22 cellular contexts compared by ENCODE assay signal in genomic region chr12:30707628-30708342, GRCh38. TPM values are rescaled to one million over a fixed set of nuclear protein-coding genes. Genes with fewer than 3 reads are reported as not detected.
DNase-seq lines count a peak whose midpoint lies in the region; ATAC-seq and TF ChIP-seq lines count a peak whose summit lies in the region.
"Had no signal": no experiment of that assay in that cellular context is flagged by ENCODE, and none has a peak within 500 bp of the region (broad histone marks: within the 10 kb centered on the region; RNA-seq: fewer than 3 reads in every experiment).

No MANE protein-coding gene starts in this region.

- peaks cover 10% of the 10 kb centered on the region for H3K4me1 Mint-ChIP-seq in progenitor cell of endocrine pancreas (ENCODE audit: low read depth)
- H3K4me1 Mint-ChIP-seq: CD8-positive, alpha-beta memory T cell had no signal

- H3K9me3 Mint-ChIP-seq in progenitor cell of endocrine pancreas (ENCODE audit: low read depth) = peaks cover 10% of the 10 kb centered on the region
- H3K9me3 Mint-ChIP-seq: CD8-positive, alpha-beta memory T cell had no signal

- TF ChIP-seq CTCF in VCaP (conservative IDR thresholded peaks at IDR 0.05) (no peak), progenitor cell of endocrine pancreas (IDR thresholded peaks at IDR 0.05; ENCODE audit: unreplicated experiment) (no peak), GM10266 (IDR thresholded peaks at IDR 0.05; ENCODE audit: control insufficient read depth, insufficient read depth, low read depth, missing control alignments) (no peak)

- peak overlapping the region; percentile 5 for H3K27ac Mint-ChIP-seq in progenitor cell of endocrine pancreas
- H3K27ac Mint-ChIP-seq: CD14-positive monocyte; CD8-positive, alpha-beta memory T cell had no signal

- no peak overlapping the region for H3K4me3 Mint-ChIP-seq in progenitor cell of endocrine pancreas (ENCODE audit: low read depth)
- H3K4me3 Mint-ChIP-seq: CD14-positive monocyte; CD8-positive, alpha-beta memory T cell had no signal

- H3K36me3 Mint-ChIP-seq in progenitor cell of endocrine pancreas (ENCODE audit: insufficient read depth) = peaks cover 43% of the 10 kb centered on the region

- ATAC-seq in GM21360 (IDR thresholded peaks at IDR 0.05; ENCODE audit: unreplicated experiment) = no peak

- H3K27me3 Mint-ChIP-seq in progenitor cell of endocrine pancreas = no peaks in the 10 kb centered on the region
- H3K27me3 Mint-ChIP-seq: CD8-positive, alpha-beta memory T cell had no signal

- peak; percentile 17 for DNase-seq in DMS53 (lab: John Stamatoyannopoulos, UW)
- DNase-seq in DMS53 treated with DMSO at 0.1 percent for 48 hours (lab: John Stamatoyannopoulos, UW; ENCODE audit: unreplicated experiment) = no peak
- DNase-seq in NCI-H69 (lab: John Stamatoyannopoulos, UW) = peak; percentile 83
- DNase-seq in progenitor cell of endocrine pancreas (ENCODE audit: low spot score, unreplicated experiment) = no peak
- DNase-seq in GM10266 (ENCODE audit: extremely low spot score) = no peak
- DNase-seq in NCI-H524 treated with DMSO at 0.1 percent for 48 hours (lab: John Stamatoyannopoulos, UW) = no peak
- DNase-seq: BE2C; CD8-positive, alpha-beta memory T cell; DMS 273 treated with DMSO at 0.1 percent for 48 hours; DND-41; HCEC 1CT; Karpas-422; NCI-H2081; NCI-H345; NCI-H510A treated with DMSO at 0.1 percent for 48 hours; NCI-H774; SHP77; T-helper 1 cell had no signal

- H3K27ac ChIP-seq in VCaP = peak overlapping the region; percentile 84
- H3K27ac ChIP-seq: RWPE1 had no signal

RNA-seq across cellular contexts. Expression of gene IPO8, which starts 12.1 kb away (rescaled TPM):
- 90.3 and 93.3 TPM in 2 replicates for total RNA-seq in progenitor cell of endocrine pancreas

RNA-seq across cellular contexts. Expression of gene CAPRIN2, which starts 47.0 kb away (rescaled TPM):
- total RNA-seq in progenitor cell of endocrine pancreas = 82.2 and 91.5 TPM in 2 replicates

Comparison
In these comparisons a context has a peak if more than half of its experiments do, and no peak if none do; other contexts are left out.
1. DNase-seq: peak in DMS53 (single experiment) and NCI-H69 (single experiment); none in DMS53 treated with DMSO at 0.1 percent for 48 hours (single experiment), progenitor cell of endocrine pancreas (single experiment), GM10266 (single experiment) and NCI-H524 treated with DMSO at 0.1 percent for 48 hours (single experiment).